ENCODE assay signal across 16 cellular contexts in the genomic region with DNA sequence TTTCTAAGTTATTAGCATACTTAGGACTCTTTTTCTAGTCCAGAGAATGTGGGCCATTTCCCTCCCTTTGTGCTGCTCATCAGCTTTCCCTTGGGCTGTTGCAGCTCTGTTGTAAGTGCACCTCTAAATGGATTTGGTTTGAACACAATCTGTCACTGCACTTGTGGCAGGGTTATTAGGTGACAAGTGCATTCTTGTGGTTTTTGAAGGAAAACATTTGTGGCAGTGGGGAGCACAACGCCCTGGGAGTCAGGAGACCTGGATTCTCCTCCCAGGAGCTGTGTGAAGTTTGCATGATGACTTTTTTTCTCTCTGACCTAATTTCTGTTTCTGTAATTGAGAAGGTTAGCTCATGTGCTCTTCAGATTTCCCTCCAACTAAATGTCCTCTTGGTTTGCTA.
"Had no signal": no experiment of that assay in that cellular context is flagged by ENCODE, and none has a peak within 500 bp of the region (broad histone marks: within the 10 kb centered on the region; RNA-seq: fewer than 3 reads in every experiment).

No MANE protein-coding gene starts in this region.

- H3K4me3 ChIP-seq: ascending aorta, heart left ventricle, prostate gland, right lobe of liver had no signal

- H3K4me1 ChIP-seq: ascending aorta, heart left ventricle, prostate gland, right lobe of liver had no signal

- ATAC-seq: activated naive CD8-positive, alpha-beta T cell treated with anti-CD3 and anti-CD28 coated beads, Interleukin-2, amount 50 U/mL, for 24 hours; activated T-helper 17 cell treated with anti-CD3 and anti-CD28 coated beads, Interleukin-2, amount 50 U/mL, for 72 hours; heart left ventricle; right lobe of liver; stimulated activated naive CD8-positive, alpha-beta T cell treated with anti-CD3 and anti-CD28 coated beads, Interleukin-15, Interleukin-2, amounts not matched to agents 100 U/mL and 50 U/mL, for 24 hours had no signal

- H3K27me3 ChIP-seq: ascending aorta, heart left ventricle, right lobe of liver had no signal

- H3K36me3 ChIP-seq: ascending aorta, heart left ventricle, prostate gland, right lobe of liver had no signal

- H3K27ac ChIP-seq: ascending aorta, epithelial cell of prostate, heart left ventricle, prostate gland, right lobe of liver had no signal

- H3K9me3 ChIP-seq: ascending aorta, heart left ventricle, prostate gland, right lobe of liver had no signal

- DNase-seq: activated CD4-positive, alpha-beta T cell treated with anti-CD3 and anti-CD28 coated beads, Interleukin-2, amount 50 U/mL, for 4 hours; activated CD4-positive, CD25-positive, alpha-beta regulatory T cell treated with anti-CD3 and anti-CD28 coated beads, Interleukin-2, amount 50 U/mL, for 72 hours; activated naive CD4-positive, alpha-beta T cell treated with Interleukin-2 at 50 U/mL for 16 hours; activated naive CD8-positive, alpha-beta T cell treated with anti-CD3 and anti-CD28 coated beads, Interleukin-2, amount 50 U/mL, for 24 hours; foreskin melanocyte; heart left ventricle; immature natural killer cell; mesenchymal stem cell; occipital lobe; right lobe of liver; stimulated activated naive CD8-positive, alpha-beta T cell treated with anti-CD3 and anti-CD28 coated beads, Interleukin-15, Interleukin-2, amounts not matched to agents 100 U/mL and 50 U/mL, for 24 hours; trophoblast cell had no signal
